In the genomic region with DNA sequence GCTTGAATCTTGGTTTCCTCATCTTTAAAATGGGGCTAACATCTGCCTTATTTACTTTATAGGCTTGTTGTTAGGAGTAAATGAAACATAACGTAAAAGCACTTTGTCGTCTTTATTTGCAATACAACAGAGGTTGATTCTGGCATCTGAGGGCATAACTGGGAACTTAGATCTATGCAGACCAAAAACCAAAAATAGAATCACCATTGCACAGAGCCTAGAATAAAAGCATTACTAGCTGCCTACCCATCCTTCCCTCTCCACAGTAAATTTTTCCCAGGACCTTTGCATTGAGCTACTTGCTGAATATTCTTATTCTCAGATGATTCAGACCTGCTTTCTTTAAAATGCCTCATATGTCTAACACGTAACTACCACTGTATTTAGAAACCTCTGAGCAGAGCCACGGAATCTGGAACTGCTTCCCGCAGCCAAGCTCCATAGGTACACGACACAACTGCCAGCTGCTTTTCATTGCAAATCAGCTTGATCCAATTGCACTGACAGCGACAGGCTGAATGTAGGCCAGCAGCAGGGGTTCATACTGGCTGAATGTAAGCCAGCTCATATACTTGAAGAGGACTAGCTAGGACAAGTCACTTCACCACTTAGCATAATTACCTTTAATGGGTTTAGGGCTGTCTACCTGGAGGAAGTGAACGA, we compare ENCODE assay signal across 9 cellular contexts. TPM values are rescaled to one million over a fixed set of nuclear protein-coding genes. Genes with fewer than 3 reads are reported as not detected.
DNase-seq lines count a peak whose midpoint lies in the region; ATAC-seq and TF ChIP-seq lines count a peak whose summit lies in the region.
"Had no signal": no experiment of that assay in that cellular context is flagged by ENCODE, and none has a peak within 500 bp of the region (broad histone marks: within the 10 kb centered on the region; RNA-seq: fewer than 3 reads in every experiment).

No MANE protein-coding gene starts in this region.

- no peak for TF ChIP-seq CTCF in epithelial cell of esophagus (IDR thresholded peaks at IDR 0.05; ENCODE audit: insufficient read depth, low read depth, low read length, missing control alignments)

- peaks cover 43 to 60% (median 50%) of the 10 kb centered on the region in 3 donors for H3K4me1 ChIP-seq in skeletal muscle tissue (ENCODE audit: control insufficient read depth in 3 of 3, insufficient read depth in 3 of 3, low read length in 3 of 3)

- peak overlapping the region in 2 of 3 donors; percentile 35 to 46 for H3K9ac ChIP-seq in skeletal muscle tissue (ENCODE audit: low read depth in 1 of 3, low read length in 3 of 3)

- no peaks in the 10 kb centered on the region for H3K36me3 ChIP-seq in skeletal muscle tissue (ENCODE audit: control insufficient read depth in 3 of 3, insufficient read depth in 3 of 3, low read length in 3 of 3)
- H3K36me3 ChIP-seq: thoracic aorta had no signal

- no peak for ATAC-seq in HG03159 (IDR thresholded peaks at IDR 0.05; ENCODE audit: unreplicated experiment)

- DNase-seq in NCI-H446 treated with DMSO at 0.1 percent for 48 hours (lab: John Stamatoyannopoulos, UW), result peak; percentile 6
- no peak for DNase-seq in NCI-H446 (lab: John Stamatoyannopoulos, UW)
- DNase-seq in NCI-H524 treated with DMSO at 0.1 percent for 48 hours (lab: John Stamatoyannopoulos, UW), result peak; percentile 17
- peak; percentile 48 for DNase-seq in epithelial cell of esophagus (ENCODE audit: low read depth)
- no peak for DNase-seq in H4 (ENCODE audit: low spot score)
- no peak for DNase-seq in activated CD8-positive, alpha-beta memory T cell treated with anti-CD3 and anti-CD28 coated beads for 24 hours

- peak overlapping the region; percentile 89 for H3K27ac ChIP-seq in skeletal muscle tissue (ENCODE audit: low read depth, low read length)

- H3K27me3 ChIP-seq in skeletal muscle tissue (ENCODE audit: control insufficient read depth in 3 of 3, insufficient read depth in 3 of 3, low read length in 3 of 3), result no peaks in the 10 kb centered on the region

- no peaks in the 10 kb centered on the region for H3K9me3 ChIP-seq in skeletal muscle tissue (ENCODE audit: control insufficient read depth in 3 of 3, low read length in 3 of 3)
- H3K9me3 ChIP-seq: thoracic aorta had no signal

- H3K4me3 ChIP-seq in epithelial cell of esophagus (ENCODE audit: low read length) (no peak overlapping the region), skeletal muscle tissue (ENCODE audit: low read length in 3 of 3) (peak overlapping the region in 1 of 3 donors; percentile 30)
- H3K4me3 ChIP-seq: thoracic aorta had no signal

RNA-seq across cellular contexts. Expression of a gene that starts 33.2 kb away (rescaled TPM):
- 187 TPM for total RNA-seq in skeletal muscle tissue
- 263 and 300 TPM in 2 replicates for total RNA-seq in H4 (2014; rRNA removed; shearing (Covaris generic))

Comparison
In these comparisons a context has a peak if more than half of its experiments do, and no peak if none do; other contexts are left out.
1. DNase-seq: peak in NCI-H446 treated with DMSO at 0.1 percent for 48 hours (single experiment), NCI-H524 treated with DMSO at 0.1 percent for 48 hours (single experiment) and epithelial cell of esophagus (single experiment); none in NCI-H446 (0 of 2), H4 (single experiment) and activated CD8-positive, alpha-beta memory T cell treated with anti-CD3 and anti-CD28 coated beads for 24 hours (single experiment).